ENCODE assay signal across 8 cellular contexts in the genomic region with DNA sequence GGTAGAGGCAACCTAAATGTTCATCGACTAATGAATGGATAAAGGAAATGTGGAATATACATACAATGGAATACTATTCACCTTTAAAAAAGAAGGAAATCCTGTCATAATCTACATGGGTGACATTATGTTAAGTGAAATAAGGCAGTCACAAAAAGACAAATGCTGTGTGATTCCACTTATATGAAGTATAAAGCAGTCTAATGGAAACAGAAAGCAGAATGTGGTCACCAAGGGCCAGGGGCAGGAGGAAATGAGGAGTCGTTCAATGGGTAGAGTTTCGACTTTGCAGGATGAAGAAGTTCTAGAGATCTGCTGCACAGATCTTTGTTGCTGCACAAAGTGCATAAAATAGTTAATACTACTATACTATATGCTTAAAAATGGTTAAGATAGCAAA. TPM values are rescaled to one million over a fixed set of nuclear protein-coding genes. Genes with fewer than 3 reads are reported as not detected.
DNase-seq lines count a peak whose midpoint lies in the region; ATAC-seq lines count a peak whose summit lies in the region.

No MANE protein-coding gene starts in this region.

- peak overlapping the region; percentile 67 to 85 for H3K27ac Mint-ChIP-seq in natural killer cell treated with Interleukin-12 subunit alpha and Interleukin-12 subunit beta and Interleukin-15 and Interleukin-18, amount 100 ng/mL, for 72 hours

- intact Hi-C loops in head of caudate nucleus (cut with DNase I) = no loop called here

- ATAC-seq in GM19023 (IDR thresholded peaks at IDR 0.05; ENCODE audit: unreplicated experiment) = peak; percentile 60
- peak; percentile 68 for ATAC-seq in HG02798 (IDR thresholded peaks at IDR 0.05; ENCODE audit: poor library complexity, unreplicated experiment)
- ATAC-seq in natural killer cell treated with Interleukin-12 subunit alpha and Interleukin-12 subunit beta and Interleukin-15 and Interleukin-18, amount 100 ng/mL, for 72 hours = peak; percentile 88 to 92

- H3K27me3 Mint-ChIP-seq in natural killer cell treated with Interleukin-12 subunit alpha and Interleukin-12 subunit beta and Interleukin-15 and Interleukin-18, amount 100 ng/mL, for 72 hours = no peaks in the 10 kb centered on the region

- no peaks in the 10 kb centered on the region for H3K9me3 Mint-ChIP-seq in natural killer cell treated with Interleukin-12 subunit alpha and Interleukin-12 subunit beta and Interleukin-15 and Interleukin-18, amount 100 ng/mL, for 72 hours

- peak; percentile 29 for DNase-seq in NOMO-1 treated with dmso at 0.1 percent for 144 hours (lab: John Stamatoyannopoulos, UW; ENCODE audit: unreplicated experiment)
- no peak for DNase-seq in natural killer cell treated with Interleukin-12 subunit alpha and Interleukin-12 subunit beta and Interleukin-15 and Interleukin-18, amount 100 ng/mL, for 72 hours (ENCODE audit: low spot score)
- no peak for DNase-seq in NCI-H2081 (lab: John Stamatoyannopoulos, UW)
- no peak for DNase-seq in DMS79 treated with DMSO at 0.1 percent for 48 hours (lab: John Stamatoyannopoulos, UW)
- no peak for DNase-seq in NCI-H187 (lab: John Stamatoyannopoulos, UW)
- DNase-seq in head of caudate nucleus = no peak

- H3K4me3 Mint-ChIP-seq in natural killer cell treated with Interleukin-12 subunit alpha and Interleukin-12 subunit beta and Interleukin-15 and Interleukin-18, amount 100 ng/mL, for 72 hours = peak overlapping the region; percentile 54

- peaks cover 44 to 50% of the 10 kb centered on the region in 2 donors for H3K4me1 Mint-ChIP-seq in natural killer cell treated with Interleukin-12 subunit alpha and Interleukin-12 subunit beta and Interleukin-15 and Interleukin-18, amount 100 ng/mL, for 72 hours (ENCODE audit: low read depth in 2 of 2)

- no peaks in the 10 kb centered on the region for H3K36me3 Mint-ChIP-seq in natural killer cell treated with Interleukin-12 subunit alpha and Interleukin-12 subunit beta and Interleukin-15 and Interleukin-18, amount 100 ng/mL, for 72 hours

RNA-seq across cellular contexts. Expression of a gene that starts 7.8 kb away (rescaled TPM):
- total RNA-seq in natural killer cell treated with Interleukin-12 subunit alpha and Interleukin-12 subunit beta and Interleukin-15 and Interleukin-18, amount 100 ng/mL, for 72 hours = 1 to 10 TPM; 2.2 to 4.2 TPM
